ENCODE assay signal across 23 cellular contexts in the genomic region with DNA sequence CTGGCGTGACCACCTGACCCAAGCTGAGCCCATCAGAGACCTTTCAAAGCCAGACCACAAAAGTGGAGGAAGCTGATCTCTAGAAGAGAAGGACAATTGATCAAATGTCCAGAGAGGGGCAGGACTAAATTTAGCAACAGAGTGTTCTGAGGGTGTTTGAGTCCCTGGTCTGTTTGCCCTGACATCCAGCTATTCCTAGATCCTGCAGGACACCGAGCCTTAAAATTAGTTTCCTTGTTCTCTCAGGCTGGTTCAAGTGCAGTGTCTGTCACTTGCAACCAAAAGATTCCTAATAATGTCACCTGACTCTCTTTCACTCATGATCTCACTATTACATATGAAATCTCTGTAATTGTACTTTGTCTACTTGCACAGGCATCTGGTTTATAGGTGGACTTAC. TPM values are rescaled to one million over a fixed set of nuclear protein-coding genes. Genes with fewer than 3 reads are reported as not detected.
DNase-seq lines count a peak whose midpoint lies in the region; ATAC-seq and TF ChIP-seq lines count a peak whose summit lies in the region.
"Had no signal": no experiment of that assay in that cellular context is flagged by ENCODE, and none has a peak within 500 bp of the region (broad histone marks: within the 10 kb centered on the region; RNA-seq: fewer than 3 reads in every experiment).

No MANE protein-coding gene starts in this region.

- peak overlapping the region; percentile 72 for H3K27ac ChIP-seq in cingulate gyrus (ENCODE audit: low read depth, low read length)
- no peak overlapping the region for H3K27ac ChIP-seq in left lung
- H3K27ac ChIP-seq: brain microvascular endothelial cell, GM23248, tibial nerve had no signal

- no peaks in the 10 kb centered on the region for H3K4me1 ChIP-seq in left lung
- H3K4me1 ChIP-seq: tibial nerve had no signal

- DNase-seq in Right ventricle myocardium inferior (ENCODE audit: missing footprints) (no peak), cardiac septum (ENCODE audit: low spot score) (no peak), left lung (no peak), C1 segment of cervical spinal cord (lab: John Stamatoyannopoulos, UW) (no peak), NCI-H1694 treated with DMSO at 0.1 percent for 48 hours (lab: John Stamatoyannopoulos, UW) (no peak), activated gamma-delta T cell treated with Interleukin-2 at 50 U/mL for 16 hours (no peak)
- DNase-seq: activated CD8-positive, alpha-beta memory T cell treated with anti-CD3 and anti-CD28 coated beads for 24 hours; activated naive CD4-positive, alpha-beta T cell; activated T-cell treated with anti-CD3 and anti-CD28 coated beads, Interleukin-2, amount 50 U/mL, for 1 hour; naive B cell; NCI-H1105; NCI-H774; retina; SIG-M5; stimulated activated CD4-positive, alpha-beta T cell treated with anti-CD3 and anti-CD28 coated beads, Interleukin-12 subunit alpha, Interleukin-12 subunit beta, amount 100 ng/mL, for 4 hours; stimulated activated CD4-positive, alpha-beta T cell treated with anti-CD3 and anti-CD28 coated beads, Interleukin-4, amount 100 ng/mL, for 4 hours; stimulated activated naive CD4-positive, alpha-beta T cell treated with Interleukin-2 at 50 U/mL for 16 hours; T-helper 1 cell had no signal

- intact Hi-C loops in Right ventricle myocardium inferior (cut with DNase I) (no loop called here), cardiac septum (cut with DNase I) (no loop called here), left lung (cut with DNase I) (no loop called here)

- H3K36me3 ChIP-seq in left lung: no peaks in the 10 kb centered on the region
- H3K36me3 ChIP-seq: brain microvascular endothelial cell, tibial nerve had no signal

- no peak for TF ChIP-seq CTCF in left lung (IDR thresholded peaks at IDR 0.05)

- ATAC-seq in Right ventricle myocardium inferior: peak; percentile 25
- ATAC-seq in left lung: peak; percentile 26
- ATAC-seq in GM19395 (IDR thresholded peaks at IDR 0.05; ENCODE audit: unreplicated experiment): no peak

- H3K4me3 ChIP-seq in left lung: no peak overlapping the region
- H3K4me3 ChIP-seq: GM23248, tibial nerve had no signal

- no peaks in the 10 kb centered on the region for H3K27me3 ChIP-seq in left lung
- H3K27me3 ChIP-seq: brain microvascular endothelial cell, tibial nerve had no signal

- H3K9me3 ChIP-seq in left lung: no peaks in the 10 kb centered on the region
- H3K9me3 ChIP-seq: tibial nerve had no signal

RNA-seq across cellular contexts. Expression of a gene that starts 33.0 kb away (rescaled TPM):
- 38.0 TPM for total RNA-seq in Right ventricle myocardium inferior
- 54.0 TPM for total RNA-seq in cardiac septum
- total RNA-seq in left lung: 10 to 100 TPM; 18.8 to 22.7 TPM
